Comparison of ENCODE assay signal across 16 cellular contexts in genomic region chr10:80530816-80531215, GRCh38. TPM values are rescaled to one million over a fixed set of nuclear protein-coding genes. Genes with fewer than 3 reads are reported as not detected.
DNase-seq lines count a peak whose midpoint lies in the region; ATAC-seq and TF ChIP-seq lines count a peak whose summit lies in the region.
"Had no signal": no experiment of that assay in that cellular context is flagged by ENCODE, and none has a peak within 500 bp of the region (broad histone marks: within the 10 kb centered on the region; RNA-seq: fewer than 3 reads in every experiment).

No MANE protein-coding gene starts in this region.

- H3K4me3 ChIP-seq in BLaER1 treated with 17β-estradiol and CSF1 and Interleukin-3, amounts not matched to agents 10 nM and 100 nM, result no peak overlapping the region
- H3K4me3 ChIP-seq in CD8-positive, alpha-beta T cell (ENCODE audit: low read depth, low read length), result peak overlapping the region; percentile 10
- H3K4me3 ChIP-seq in lower lobe of right lung, result no peak overlapping the region
- H3K4me3 ChIP-seq: gastrocnemius medialis, GM12878, ovary, sigmoid colon, vagina had no signal

- CTCF ChIA-PET in CD8-positive, alpha-beta T cell (lab: Charles Lee), result interaction anchor here (0.7 to 1.9 kb wide), 4 partner anchors 19 to 153 kb away, joined by 3 to 7 read pairs (median 4); no protein-coding TSS in a partner anchor
- CTCF ChIA-PET in activated CD8-positive, alpha-beta T cell treated with anti-CD3 and anti-CD28 coated beads, Interleukin-2, amount 10 ng/mL, durations not matched to agents 7 days and 5 days (lab: Charles Lee), result interaction anchor here (1.0 to 4.8 kb wide), 17 partner anchors 11 to 151 kb away, joined by 3 to 31 read pairs (median 4); no protein-coding TSS in a partner anchor
- CTCF ChIA-PET in HEK293T (lab: Yijun Ruan, JAX), result no interaction called here

- peaks cover 60 to 76% (median 69%) of the 10 kb centered on the region in 10 experiments for H3K4me1 ChIP-seq in BLaER1 treated with 17β-estradiol and CSF1 and Interleukin-3, amounts not matched to agents 10 nM and 100 nM
- H3K4me1 ChIP-seq in CD8-positive, alpha-beta T cell (ENCODE audit: insufficient read depth, low read length), result peaks cover 69% of the 10 kb centered on the region
- peaks cover 47% of the 10 kb centered on the region for H3K4me1 ChIP-seq in lower lobe of right lung

- no peaks in the 10 kb centered on the region for H3K27me3 Mint-ChIP-seq in CD8-positive, alpha-beta T cell (ENCODE audit: low read depth)
- H3K27me3 Mint-ChIP-seq in activated CD8-positive, alpha-beta T cell treated with anti-CD3 and anti-CD28 coated beads, Interleukin-2, amount 10 ng/mL, durations not matched to agents 7 days and 5 days (ENCODE audit: low read depth), result no peaks in the 10 kb centered on the region

- peaks cover 0 to 12% (median 0%) of the 10 kb centered on the region in 11 experiments; a peak in 2 of 22 replicates for H4K20me1 ChIP-seq in BLaER1 treated with 17β-estradiol and CSF1 and Interleukin-3, amounts not matched to agents 10 nM and 100 nM

- H3K27ac ChIP-seq in BLaER1 treated with 17β-estradiol and CSF1 and Interleukin-3, amounts not matched to agents 10 nM and 100 nM, result peak overlapping the region in 10 of 11 experiments; percentile 3 to 81 (median 74); a peak in 15 of 22 replicates
- H3K27ac ChIP-seq in CD8-positive, alpha-beta T cell (ENCODE audit: low read depth, low read length), result peak overlapping the region; percentile 3
- peak overlapping the region; percentile 56 for H3K27ac ChIP-seq in lower lobe of right lung
- H3K27ac ChIP-seq: ovary, sigmoid colon, vagina had no signal

- H3K27me3 ChIP-seq in BLaER1 treated with 17β-estradiol and CSF1 and Interleukin-3, amounts not matched to agents 10 nM and 100 nM, result no peaks in the 10 kb centered on the region
- no peaks in the 10 kb centered on the region for H3K27me3 ChIP-seq in CD8-positive, alpha-beta T cell (ENCODE audit: insufficient read depth, low read length)
- no peaks in the 10 kb centered on the region for H3K27me3 ChIP-seq in lower lobe of right lung (ENCODE audit: low read depth)
- H3K27me3 ChIP-seq: gastrocnemius medialis, ovary, sigmoid colon, vagina had no signal

- H3K9me3 Mint-ChIP-seq in CD8-positive, alpha-beta T cell, result no peaks in the 10 kb centered on the region
- H3K9me3 Mint-ChIP-seq in activated CD8-positive, alpha-beta T cell treated with anti-CD3 and anti-CD28 coated beads, Interleukin-2, amount 10 ng/mL, durations not matched to agents 7 days and 5 days (ENCODE audit: insufficient read depth), result no peaks in the 10 kb centered on the region

- peak overlapping the region; percentile 1 for H3K4me3 Mint-ChIP-seq in CD8-positive, alpha-beta T cell
- peak overlapping the region; percentile 61 for H3K4me3 Mint-ChIP-seq in activated CD8-positive, alpha-beta T cell treated with anti-CD3 and anti-CD28 coated beads, Interleukin-2, amount 10 ng/mL, durations not matched to agents 7 days and 5 days

- no peaks in the 10 kb centered on the region for H3K36me3 Mint-ChIP-seq in CD8-positive, alpha-beta T cell
- H3K36me3 Mint-ChIP-seq in activated CD8-positive, alpha-beta T cell treated with anti-CD3 and anti-CD28 coated beads, Interleukin-2, amount 10 ng/mL, durations not matched to agents 7 days and 5 days (ENCODE audit: low read depth), result peaks cover 29% of the 10 kb centered on the region

- peaks cover 0 to 4% (median 0%) of the 10 kb centered on the region in 11 experiments; a peak in 3 of 22 replicates for H3K36me3 ChIP-seq in BLaER1 treated with 17β-estradiol and CSF1 and Interleukin-3, amounts not matched to agents 10 nM and 100 nM
- H3K36me3 ChIP-seq in CD8-positive, alpha-beta T cell (ENCODE audit: insufficient read depth, low read length), result no peaks in the 10 kb centered on the region
- H3K36me3 ChIP-seq in lower lobe of right lung, result no peaks in the 10 kb centered on the region
- H3K36me3 ChIP-seq: gastrocnemius medialis, ovary, sigmoid colon, vagina had no signal

- peak overlapping the region; percentile 92 for H3K27ac Mint-ChIP-seq in CD8-positive, alpha-beta T cell
- peak overlapping the region; percentile 97 for H3K27ac Mint-ChIP-seq in activated CD8-positive, alpha-beta T cell treated with anti-CD3 and anti-CD28 coated beads, Interleukin-2, amount 10 ng/mL, durations not matched to agents 7 days and 5 days

- peak; percentile 37 for ATAC-seq in CD8-positive, alpha-beta T cell
- peak; percentile 49 for ATAC-seq in activated CD8-positive, alpha-beta T cell treated with anti-CD3 and anti-CD28 coated beads, Interleukin-2, amount 10 ng/mL, durations not matched to agents 7 days and 5 days
- no peak for ATAC-seq in lower lobe of right lung
- ATAC-seq: gastrocnemius medialis had no signal

- H3K9ac ChIP-seq in BLaER1 treated with 17β-estradiol and CSF1 and Interleukin-3, amounts not matched to agents 10 nM and 100 nM, result peak overlapping the region; percentile 3 to 66 (median 21); a peak in 11 of 22 replicates

- intact Hi-C loops in CD8-positive, alpha-beta T cell (cut with DNase I, micrococcal nuclease), result loop anchor here (1.0 to 10.0 kb wide), 4 partner anchors 20 to 456 kb away; partner anchors contain the start of gene TMEM254 (in 1 of the 2)
- intact Hi-C loops in lower lobe of right lung (cut with DNase I), result no loop called here

- H3K4me1 Mint-ChIP-seq in CD8-positive, alpha-beta T cell (ENCODE audit: low read depth), result peaks cover 70% of the 10 kb centered on the region
- peaks cover 74% of the 10 kb centered on the region for H3K4me1 Mint-ChIP-seq in activated CD8-positive, alpha-beta T cell treated with anti-CD3 and anti-CD28 coated beads, Interleukin-2, amount 10 ng/mL, durations not matched to agents 7 days and 5 days (ENCODE audit: low read depth)

- DNase-seq in CD8-positive, alpha-beta T cell, result peak in 1 of 7 experiments; percentile 45
- peak; percentile 60 for DNase-seq in activated CD8-positive, alpha-beta T cell treated with anti-CD3 and anti-CD28 coated beads, Interleukin-2, amount 10 ng/mL, durations not matched to agents 7 days and 5 days
- DNase-seq in lower lobe of right lung, result no peak
- DNase-seq in HEK293T (ENCODE audit: extremely low spot score), result no peak
- no peak for DNase-seq in H4 (ENCODE audit: low spot score)
- no peak for DNase-seq in DMS53 (lab: John Stamatoyannopoulos, UW)
- DNase-seq: gastrocnemius medialis, GF-D8, NCI-H1048, NCI-H2081 treated with DMSO at 0.1 percent for 48 hours, ovary, sigmoid colon had no signal

- TF ChIP-seq CTCF in CD8-positive, alpha-beta T cell (IDR thresholded peaks at IDR 0.05), result no peak
- TF ChIP-seq CTCF in lower lobe of right lung (IDR thresholded peaks at IDR 0.05), result no peak

- H3K9me3 ChIP-seq in BLaER1 treated with 17β-estradiol and CSF1 and Interleukin-3, amounts not matched to agents 10 nM and 100 nM (replicated peaks in 1 of 11), result no peaks in the 10 kb centered on the region
- H3K9me3 ChIP-seq in CD8-positive, alpha-beta T cell (ENCODE audit: low read length), result no peaks in the 10 kb centered on the region
- no peaks in the 10 kb centered on the region for H3K9me3 ChIP-seq in lower lobe of right lung
- H3K9me3 ChIP-seq: gastrocnemius medialis, ovary, sigmoid colon, vagina had no signal

- H3K4me2 ChIP-seq in BLaER1 treated with 17β-estradiol and CSF1 and Interleukin-3, amounts not matched to agents 10 nM and 100 nM, result peak overlapping the region; percentile 66 to 96 (median 84)

- POLR2A ChIA-PET in CD8-positive, alpha-beta T cell (lab: Charles Lee), result interaction anchor here (0.9 to 1.5 kb wide), 3 partner anchors 20 to 76 kb away, joined by 3 read pairs; no protein-coding TSS in a partner anchor
- POLR2A ChIA-PET in activated CD8-positive, alpha-beta T cell treated with anti-CD3 and anti-CD28 coated beads, Interleukin-2, amount 10 ng/mL, durations not matched to agents 7 days and 5 days (lab: Charles Lee), result interaction anchor here (1.8 kb wide), 1 partner anchor 19 kb away, joined by 7 read pairs; no protein-coding TSS in a partner anchor
- POLR2A ChIA-PET in HEK293T (lab: Yijun Ruan, JAX), result no interaction called here

TF ChIP-seq in HEK293T, 16 proteins besides CTCF, POLR2A, EP300 and RAD21:
- TF ChIP-seq SP1 (IDR thresholded peaks at IDR 0.05) (no peak), L3MBTL2 (conservative IDR thresholded peaks at IDR 0.05) (no peak), ZNF384 (IDR thresholded peaks at IDR 0.05) (no peak), ARNT (IDR thresholded peaks at IDR 0.05) (no peak), BHLHE40 (IDR thresholded peaks at IDR 0.05; ENCODE audit: borderline replicate concordance) (no peak), FOXA1 (IDR thresholded peaks at IDR 0.05) (no peak), HDGF (IDR thresholded peaks at IDR 0.05; ENCODE audit: borderline replicate concordance) (no peak), CTBP1 (IDR thresholded peaks at IDR 0.05; ENCODE audit: borderline replicate concordance) (no peak), ELF4 (IDR thresholded peaks at IDR 0.05) (no peak), SUZ12 (IDR thresholded peaks at IDR 0.05) (no peak), LEF1 (IDR thresholded peaks at IDR 0.05; ENCODE audit: borderline replicate concordance) (no peak), TARDBP (IDR thresholded peaks at IDR 0.05) (no peak), NFRKB (IDR thresholded peaks at IDR 0.05) (no peak), FOXM1 (IDR thresholded peaks at IDR 0.05; ENCODE audit: borderline replicate concordance) (no peak), FOXK2 (IDR thresholded peaks at IDR 0.05) (no peak)
- TF ChIP-seq, protein P1, sequence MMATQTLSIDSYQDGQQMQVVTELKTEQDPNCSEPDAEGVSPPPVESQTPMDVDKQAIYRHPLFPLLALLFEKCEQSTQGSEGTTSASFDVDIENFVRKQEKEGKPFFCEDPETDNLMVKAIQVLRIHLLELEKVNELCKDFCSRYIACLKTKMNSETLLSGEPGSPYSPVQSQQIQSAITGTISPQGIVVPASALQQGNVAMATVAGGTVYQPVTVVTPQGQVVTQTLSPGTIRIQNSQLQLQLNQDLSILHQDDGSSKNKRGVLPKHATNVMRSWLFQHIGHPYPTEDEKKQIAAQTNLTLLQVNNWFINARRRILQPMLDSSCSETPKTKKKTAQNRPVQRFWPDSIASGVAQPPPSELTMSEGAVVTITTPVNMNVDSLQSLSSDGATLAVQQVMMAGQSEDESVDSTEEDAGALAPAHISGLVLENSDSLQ (IDR thresholded peaks at IDR 0.05), result no peak

RNA-seq across cellular contexts. Expression of gene SH2D4B, which starts 6.9 kb away (rescaled TPM):
- total RNA-seq in CD8-positive, alpha-beta T cell, result under 1 TPM in 1 of 2 experiments, not detected in 1; 0.36 TPM
- total RNA-seq in activated CD8-positive, alpha-beta T cell treated with anti-CD3 and anti-CD28 coated beads, Interleukin-2, amount 10 ng/mL, durations not matched to agents 7 days and 5 days, result under 1 TPM; 0.13 to 0.21 TPM
- 1.4 TPM for total RNA-seq in lower lobe of right lung
- total RNA-seq in H4 (2014; rRNA removed; shearing (Covaris generic)), result not detected in 2 replicates
- total RNA-seq: epithelial cell of proximal tubule, gastrocnemius medialis, vagina had no signal

Comparison
In these comparisons a context has a peak if more than half of its experiments do, and no peak if none do; other contexts are left out.
1. H3K27ac ChIP-seq: peak in every context shown above with its lines; median percentile 74 in BLaER1 treated with 17β-estradiol and CSF1 and Interleukin-3, amounts not matched to agents 10 nM and 100 nM; 56 in lower lobe of right lung; 3 in CD8-positive, alpha-beta T cell.
2. ATAC-seq: peak in CD8-positive, alpha-beta T cell (single experiment) and activated CD8-positive, alpha-beta T cell treated with anti-CD3 and anti-CD28 coated beads, Interleukin-2, amount 10 ng/mL, durations not matched to agents 7 days and 5 days (single experiment); none in lower lobe of right lung (0 of 2).